In the genomic region with DNA sequence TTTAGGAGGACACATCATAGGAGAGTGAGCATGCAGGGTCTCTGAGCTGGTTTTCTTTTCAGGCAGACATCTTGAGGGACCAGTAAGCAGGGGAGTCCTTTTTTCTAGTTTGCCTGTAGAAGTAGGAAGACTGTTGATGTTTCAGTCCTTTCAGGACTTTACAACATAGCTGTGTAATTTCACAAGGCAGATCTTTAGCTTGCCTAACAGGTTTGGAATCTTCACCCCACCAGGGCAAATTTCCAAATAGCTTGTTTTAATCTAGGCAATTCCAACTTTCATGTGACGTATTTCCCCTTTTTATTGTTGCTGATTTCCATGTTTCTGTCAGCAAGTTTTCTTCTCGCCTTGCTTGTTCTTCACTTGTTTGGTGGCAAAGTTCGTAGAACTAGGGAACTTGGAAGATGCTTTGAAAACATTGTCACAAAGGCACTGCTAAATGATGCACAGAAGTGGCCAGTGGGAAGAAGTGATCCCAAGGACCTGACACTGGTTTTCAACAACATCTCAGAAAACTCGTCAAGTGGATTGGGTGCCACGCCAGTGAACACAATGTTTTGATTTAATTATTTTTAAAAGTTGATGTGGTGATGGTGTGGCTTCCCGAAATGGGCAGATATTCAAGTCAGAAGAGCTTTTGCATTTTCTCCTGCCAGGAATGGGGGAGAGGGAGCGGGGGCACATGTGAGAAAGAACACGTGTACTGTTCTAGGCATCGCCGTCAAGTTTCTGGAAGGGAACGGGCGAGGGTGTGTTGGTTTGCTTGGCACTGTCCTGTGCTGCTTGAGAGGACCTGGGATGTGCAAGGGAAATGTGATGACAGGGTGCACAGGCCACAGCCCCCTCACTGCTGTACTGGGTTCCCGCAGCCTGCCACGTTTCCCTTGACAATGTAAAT, we compare ENCODE assay signal across 18 cellular contexts.
"Had no signal": no experiment of that assay in that cellular context is flagged by ENCODE, and none has a peak within 500 bp of the region (broad histone marks: within the 10 kb centered on the region; RNA-seq: fewer than 3 reads in every experiment).

No MANE protein-coding gene starts in this region.

- H3K27ac ChIP-seq: body of pancreas, transverse colon, uterus had no signal

- H3K27me3 ChIP-seq: body of pancreas, transverse colon, uterus had no signal

- H3K9me3 ChIP-seq: transverse colon, uterus had no signal

- ATAC-seq: activated CD8-positive, alpha-beta T cell treated with anti-CD3 and anti-CD28 coated beads for 36 hours; activated T-helper 17 cell treated with anti-CD3 and anti-CD28 coated beads, Interleukin-2, amount 50 U/mL, for 72 hours; body of pancreas; natural killer cell treated with Interleukin-12 subunit alpha and Interleukin-12 subunit beta and Interleukin-15 and Interleukin-18, amount 100 ng/mL, for 72 hours; stimulated activated naive CD8-positive, alpha-beta T cell treated with anti-CD3 and anti-CD28 coated beads, Interleukin-15, Interleukin-2, amounts not matched to agents 100 U/mL and 50 U/mL, for 24 hours had no signal

- DNase-seq: activated CD4-positive, alpha-beta T cell treated with anti-CD3 and anti-CD28 coated beads, Interleukin-2, amount 10 ng/mL, durations not matched to agents 24 days and 14 days; activated CD8-positive, alpha-beta T cell treated with anti-CD3 and anti-CD28 coated beads for 36 hours; activated naive CD4-positive, alpha-beta T cell; activated naive CD8-positive, alpha-beta T cell treated with anti-CD3 and anti-CD28 coated beads for 36 hours; activated T-cell treated with anti-CD3 and anti-CD28 coated beads, Interleukin-2, amount 50 U/mL, for 1 hour; body of pancreas; erythroblast; hypothalamus; stimulated activated naive CD8-positive, alpha-beta T cell treated with anti-CD3 and anti-CD28 coated beads, Interleukin-15, Interleukin-2, amounts not matched to agents 100 U/mL and 50 U/mL, for 24 hours; substantia nigra; T1000; transverse colon; uterus had no signal

- H3K36me3 ChIP-seq: transverse colon, uterus had no signal

- H3K4me1 ChIP-seq: body of pancreas, transverse colon, uterus had no signal

- H3K4me3 ChIP-seq: body of pancreas, coronary artery, lung, skin epidermis, transverse colon, uterus had no signal
